ENCODE assay signal across 17 cellular contexts in the genomic region with DNA sequence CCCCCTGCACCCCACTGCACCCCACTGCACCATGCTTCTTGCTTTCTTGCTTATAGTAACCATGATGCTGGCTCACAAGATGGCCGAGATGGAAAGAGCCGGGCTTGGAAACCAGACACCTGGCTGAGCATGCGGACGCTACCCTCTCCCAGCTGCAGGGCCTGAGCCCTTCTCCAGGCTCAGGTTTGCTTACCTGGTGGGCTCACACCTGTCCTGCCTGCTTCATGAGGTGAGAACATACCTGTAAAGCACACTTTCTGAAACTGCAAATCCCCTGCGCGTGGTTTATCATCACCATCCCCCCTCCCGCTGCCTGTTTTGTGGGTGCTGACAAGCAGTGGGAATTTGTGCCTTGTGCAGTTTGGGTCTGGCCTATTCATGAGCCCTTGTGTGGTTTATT.
"Had no signal": no experiment of that assay in that cellular context is flagged by ENCODE, and none has a peak within 500 bp of the region (broad histone marks: within the 10 kb centered on the region; RNA-seq: fewer than 3 reads in every experiment).

No MANE protein-coding gene starts in this region.

- H3K27ac ChIP-seq: heart left ventricle, sigmoid colon, skin epidermis, testis, tibial nerve had no signal

- FAIRE-seq: frontal cortex had no signal

- H3K4me1 ChIP-seq: heart left ventricle, sigmoid colon, testis, tibial nerve had no signal

- H3K4me1 Mint-ChIP-seq: naive thymus-derived CD4-positive, alpha-beta T cell; stimulated activated naive B cell treated with anti-CD40 and anti-IgM and Interleukin-4, amounts not matched to agents 10 μg/mL and 1 μg/mL and 100 μg/mL, for 72 hours; stimulated activated naive CD8-positive, alpha-beta T cell treated with anti-CD3 and anti-CD28 coated beads, Interleukin-15, amount 100 ng/mL, for 72 hours had no signal

- H3K9me3 ChIP-seq: heart left ventricle, sigmoid colon, testis had no signal

- H3K27me3 ChIP-seq: testis, tibial nerve had no signal

- ATAC-seq: heart left ventricle; naive thymus-derived CD4-positive, alpha-beta T cell; stimulated activated naive B cell treated with anti-CD40 and anti-IgM and Interleukin-4, amounts not matched to agents 10 μg/mL and 1 μg/mL and 100 μg/mL, for 72 hours; stimulated activated naive CD8-positive, alpha-beta T cell treated with anti-CD3 and anti-CD28 coated beads, Interleukin-15, amount 100 ng/mL, for 72 hours had no signal

- H3K27me3 Mint-ChIP-seq: dendritic cell treated with granulocyte-macrophage colony-stimulating factor and Interleukin-4, amounts not matched to agents 40 ng/mL and 50 ng/mL, for 4 days; stimulated activated naive B cell treated with anti-CD40 and anti-IgM and Interleukin-4, amounts not matched to agents 10 μg/mL and 1 μg/mL and 100 μg/mL, for 72 hours; stimulated activated naive CD8-positive, alpha-beta T cell treated with anti-CD3 and anti-CD28 coated beads, Interleukin-15, amount 100 ng/mL, for 72 hours had no signal

- H3K36me3 Mint-ChIP-seq: stimulated activated naive B cell treated with anti-CD40 and anti-IgM and Interleukin-4, amounts not matched to agents 10 μg/mL and 1 μg/mL and 100 μg/mL, for 72 hours had no signal

- H3K4me3 ChIP-seq: heart left ventricle, sigmoid colon, skin epidermis, testis, tibial nerve had no signal

- H3K4me3 Mint-ChIP-seq: dendritic cell treated with granulocyte-macrophage colony-stimulating factor and Interleukin-4, amounts not matched to agents 40 ng/mL and 50 ng/mL, for 4 days; naive thymus-derived CD4-positive, alpha-beta T cell; nephron progenitor cell; stimulated activated naive B cell treated with anti-CD40 and anti-IgM and Interleukin-4, amounts not matched to agents 10 μg/mL and 1 μg/mL and 100 μg/mL, for 72 hours; stimulated activated naive CD8-positive, alpha-beta T cell treated with anti-CD3 and anti-CD28 coated beads, Interleukin-15, amount 100 ng/mL, for 72 hours had no signal

- DNase-seq: heart left ventricle; hippocampal formation; kidney glomerular epithelial cell; mammary epithelial cell; naive thymus-derived CD4-positive, alpha-beta T cell; nephron progenitor cell; posterior cingulate gyrus; sigmoid colon; stimulated activated CD4-positive, alpha-beta T cell treated with anti-CD3 and anti-CD28 coated beads, Interleukin-2, amount 100 ng/mL, for 24 hours; stimulated activated CD4-positive, alpha-beta T cell treated with anti-CD3 and anti-CD28 coated beads, Interleukin-4, amount 100 ng/mL, for 4 hours; stimulated activated naive B cell treated with anti-CD40 and anti-IgM and Interleukin-4, amounts not matched to agents 10 μg/mL and 1 μg/mL and 100 μg/mL, for 72 hours; stimulated activated naive CD8-positive, alpha-beta T cell treated with anti-CD3 and anti-CD28 coated beads, Interleukin-15, amount 100 ng/mL, for 72 hours; testis had no signal

- H3K36me3 ChIP-seq: heart left ventricle, sigmoid colon, tibial nerve had no signal

- H3K27ac Mint-ChIP-seq: dendritic cell treated with granulocyte-macrophage colony-stimulating factor and Interleukin-4, amounts not matched to agents 40 ng/mL and 50 ng/mL, for 4 days; naive thymus-derived CD4-positive, alpha-beta T cell; nephron progenitor cell; stimulated activated naive B cell treated with anti-CD40 and anti-IgM and Interleukin-4, amounts not matched to agents 10 μg/mL and 1 μg/mL and 100 μg/mL, for 72 hours; stimulated activated naive CD8-positive, alpha-beta T cell treated with anti-CD3 and anti-CD28 coated beads, Interleukin-15, amount 100 ng/mL, for 72 hours had no signal
